Comparison of ENCODE assay signal across 14 cellular contexts in the genomic region with DNA sequence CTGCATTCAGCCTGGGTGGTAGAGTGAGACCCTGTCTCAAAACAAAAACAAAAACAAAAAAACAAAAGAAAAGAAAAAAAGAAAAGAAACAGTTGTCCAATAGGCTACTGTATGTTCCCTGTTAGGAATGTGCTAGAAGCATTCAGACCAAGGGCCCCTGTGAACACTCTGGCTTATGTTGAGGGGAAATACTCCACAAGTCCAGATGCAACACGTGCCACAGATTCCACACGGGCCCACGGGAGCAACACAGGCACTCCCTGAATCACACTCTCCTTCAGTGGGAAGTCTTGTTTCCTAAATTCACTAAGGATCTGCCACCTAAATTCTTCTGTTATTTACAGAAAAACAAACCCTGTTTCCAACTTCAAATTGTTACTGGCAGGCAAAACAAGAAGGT.
"Had no signal": no experiment of that assay in that cellular context is flagged by ENCODE, and none has a peak within 500 bp of the region (broad histone marks: within the 10 kb centered on the region; RNA-seq: fewer than 3 reads in every experiment).

No MANE protein-coding gene starts in this region.

- H3K4me1 Mint-ChIP-seq: immature natural killer cell had no signal

- H3K27ac Mint-ChIP-seq: immature natural killer cell had no signal

- H3K4me3 Mint-ChIP-seq: immature natural killer cell had no signal

- DNase-seq: dermis blood vessel endothelial cell; dorsolateral prefrontal cortex; effector CD4-positive, alpha-beta T cell; effector memory CD4-positive, alpha-beta T cell; foreskin keratinocyte; heart left ventricle; hypothalamus; immature natural killer cell; left cardiac atrium; left lung; left ventricle myocardium superior; lower lobe of right lung; mesenchymal stem cell; midbrain had no signal

- H3K36me3 Mint-ChIP-seq: immature natural killer cell had no signal
